Comparison of ENCODE assay signal across 24 cellular contexts in the genomic region with DNA sequence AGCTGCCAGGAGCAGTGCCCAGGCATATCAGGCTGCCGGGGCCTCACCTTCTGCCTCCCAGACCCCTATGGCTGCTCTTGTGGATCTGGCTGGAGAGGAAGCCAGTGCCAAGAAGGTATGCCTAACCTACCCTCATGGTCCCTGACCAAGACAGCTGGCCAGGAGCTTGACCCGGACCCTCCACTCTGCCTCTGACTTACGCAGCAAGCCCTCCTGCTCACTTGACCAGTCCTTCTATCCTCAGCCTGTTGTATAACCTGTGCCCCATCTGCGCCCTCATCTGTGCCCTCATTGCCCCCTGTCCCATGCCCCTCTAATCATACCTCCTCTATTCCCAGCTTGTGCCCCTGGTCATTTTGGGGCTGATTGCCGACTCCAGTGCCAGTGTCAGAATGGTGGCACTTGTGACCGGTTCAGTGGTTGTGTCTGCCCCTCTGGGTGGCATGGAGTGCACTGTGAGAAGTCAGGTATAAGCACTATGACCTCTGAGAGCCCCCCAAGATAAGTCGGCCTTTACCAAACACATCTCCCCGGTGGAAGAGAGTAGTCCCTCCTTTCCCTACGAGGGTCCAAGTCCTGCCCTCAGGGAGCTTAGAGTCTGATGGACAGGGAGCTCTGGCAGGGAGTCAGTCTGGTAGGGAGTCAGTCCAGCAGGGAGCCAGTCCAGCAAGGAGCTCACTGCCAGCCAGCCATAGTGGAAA. TPM values are rescaled to one million over a fixed set of nuclear protein-coding genes. Genes with fewer than 3 reads are reported as not detected.
DNase-seq lines count a peak whose midpoint lies in the region; ATAC-seq, FAIRE-seq and TF ChIP-seq lines count a peak whose summit lies in the region.
"Had no signal": no experiment of that assay in that cellular context is flagged by ENCODE, and none has a peak within 500 bp of the region (broad histone marks: within the 10 kb centered on the region; RNA-seq: fewer than 3 reads in every experiment).

No MANE protein-coding gene starts in this region.

- H3K4me3 ChIP-seq in K562 (no peak overlapping the region), lower lobe of right lung (no peak overlapping the region), sigmoid colon (no peak overlapping the region), upper lobe of right lung (no peak overlapping the region)
- H3K4me3 ChIP-seq: A549; BLaER1 treated with 17β-estradiol and CSF1 and Interleukin-3, amounts not matched to agents 10 nM and 100 nM; GM23248; SK-N-MC had no signal

- in situ Hi-C loops in K562 (cut with MboI): no loop called here

- no peak for TF ChIP-seq POLR2A in K562 (conservative IDR thresholded peaks at IDR 0.05)
- no peak for TF ChIP-seq POLR2A in sigmoid colon (IDR thresholded peaks at IDR 0.05)

- TF ChIP-seq EP300 in K562 (IDR thresholded peaks at IDR 0.05; ENCODE audit: low read length) (no peak), sigmoid colon (IDR thresholded peaks at IDR 0.05) (no peak)

- TF ChIP-seq CTCF in K562 (IDR thresholded peaks at IDR 0.05 in 2 of 3, conservative IDR thresholded peaks at IDR 0.05 in 1 of 3; ENCODE audit: insufficient read depth in 2 of 3, low read depth in 1 of 3, low read length in 3 of 3): no peak
- no peak for TF ChIP-seq CTCF in lower lobe of right lung (IDR thresholded peaks at IDR 0.05)
- no peak for TF ChIP-seq CTCF in sigmoid colon (IDR thresholded peaks at IDR 0.05)
- no peak for TF ChIP-seq CTCF in upper lobe of right lung (IDR thresholded peaks at IDR 0.05)

- H4K20me1 ChIP-seq in K562 (replicated peaks; ENCODE audit: control insufficient read depth, insufficient read depth, low read length): peaks cover 1% of the 10 kb centered on the region; the same call in 1 of the 2 replicates
- H4K20me1 ChIP-seq: BLaER1 treated with 17β-estradiol and CSF1 and Interleukin-3, amounts not matched to agents 10 nM and 100 nM had no signal

- no peak overlapping the region for H3K4me2 ChIP-seq in K562 (ENCODE audit: insufficient read depth, low read length)
- H3K4me2 ChIP-seq: A549; BLaER1 treated with 17β-estradiol and CSF1 and Interleukin-3, amounts not matched to agents 10 nM and 100 nM had no signal

- no peaks in the 10 kb centered on the region for H3K9me1 ChIP-seq in K562 (ENCODE audit: control insufficient read depth, insufficient read depth, low read length)

- H3K79me2 ChIP-seq in K562 (ENCODE audit: control insufficient read depth, insufficient read depth, low read length): no peaks in the 10 kb centered on the region

- FAIRE-seq in K562 (lab: Jason Lieb, UNC): no peak
- FAIRE-seq: A549, D721Med, G401.6 had no signal

- ATAC-seq in K562 (no peak), lower lobe of right lung (no peak), upper lobe of right lung (no peak), HG02759 (IDR thresholded peaks at IDR 0.05; ENCODE audit: unreplicated experiment) (no peak)
- ATAC-seq: A549 had no signal

- H3K4me1 ChIP-seq in K562 (replicated peaks in 1 of 2; ENCODE audit: control insufficient read depth in 2 of 2, insufficient read depth in 2 of 2, low read length in 2 of 2) (peaks cover 4 to 24% of the 10 kb centered on the region in 2 experiments; a peak in 4 of 5 replicates), lower lobe of right lung (peaks cover 52% of the 10 kb centered on the region), sigmoid colon (peaks cover 0 to 6% (median 2%) of the 10 kb centered on the region in 4 donors), upper lobe of right lung (peaks cover 24% of the 10 kb centered on the region)
- H3K4me1 ChIP-seq: A549 had no signal

- H3K9ac ChIP-seq in K562 (ENCODE audit: insufficient read depth in 1 of 2, low read depth in 2 of 2, low read length in 2 of 2): no peak overlapping the region
- H3K9ac ChIP-seq: BLaER1 treated with 17β-estradiol and CSF1 and Interleukin-3, amounts not matched to agents 10 nM and 100 nM; GM23248 had no signal

- no peak for TF ChIP-seq RAD21 in K562 (CRISPR knock-in tag; conservative IDR thresholded peaks at IDR 0.05 in 1 of 2, IDR thresholded peaks at IDR 0.05 in 1 of 2)

- intact Hi-C loops in K562 (cut with micrococcal nuclease) (no loop called here), lower lobe of right lung (cut with DNase I) (no loop called here), sigmoid colon (cut with DNase I) (no loop called here), upper lobe of right lung (cut with DNase I) (no loop called here)

- H3K27ac ChIP-seq in K562 (ENCODE audit: extremely low read depth, low read depth, low read length): no peak overlapping the region
- no peak overlapping the region for H3K27ac ChIP-seq in lower lobe of right lung
- H3K27ac ChIP-seq in sigmoid colon: no peak overlapping the region
- no peak overlapping the region for H3K27ac ChIP-seq in upper lobe of right lung
- H3K27ac ChIP-seq: A549; BLaER1 treated with 17β-estradiol and CSF1 and Interleukin-3, amounts not matched to agents 10 nM and 100 nM; GM23248; SK-N-MC had no signal

- WGBS in K562 (ENCODE audit: insufficient coverage, low coverage, missing lambda C conversion rate): 10% methylated on average over 9 of the region's 9 CpGs
- WGBS in sigmoid colon, 2 donors: 92 to 94% methylated on average over 9 of the region's 9 CpGs

- DNase-seq in K562 (ENCODE audit: extremely low read depth in 1 of 4, low spot score in 3 of 4) (no peak), lower lobe of right lung (peak; percentile 24), sigmoid colon (peak; percentile 48), upper lobe of right lung (peak; percentile 46), cerebellum (ENCODE audit: low spot score) (no peak), DMS114 treated with DMSO at 0.1 percent for 48 hours (lab: John Stamatoyannopoulos, UW; ENCODE audit: unreplicated experiment) (no peak)
- DNase-seq: AML-193; CD4-positive, alpha-beta T cell; GM23248; H7; NCI-H1105 treated with DMSO at 0.1 percent for 48 hours; NCI-H446 treated with DMSO at 0.1 percent for 48 hours; NCI-H526; RPMI8226; SIG-M5 had no signal

- CTCF ChIA-PET in K562 (lab: Yijun Ruan, JAX; ENCODE audit: low intra/inter-chr PET ratio): no interaction called here

- no peaks in the 10 kb centered on the region for H3K36me3 ChIP-seq in K562 (ENCODE audit: control insufficient read depth, insufficient read depth, low read length)
- peaks cover 15% of the 10 kb centered on the region for H3K36me3 ChIP-seq in lower lobe of right lung
- no peaks in the 10 kb centered on the region for H3K36me3 ChIP-seq in sigmoid colon
- H3K36me3 ChIP-seq in upper lobe of right lung: no peaks in the 10 kb centered on the region

- H3K27me3 ChIP-seq in K562 (ENCODE audit: control insufficient read depth in 2 of 2, insufficient read depth in 2 of 2, low read length in 2 of 2): peaks cover 21 to 93% of the 10 kb centered on the region in 2 experiments
- no peaks in the 10 kb centered on the region for H3K27me3 ChIP-seq in lower lobe of right lung (ENCODE audit: low read depth)
- no peaks in the 10 kb centered on the region for H3K27me3 ChIP-seq in sigmoid colon
- no peaks in the 10 kb centered on the region for H3K27me3 ChIP-seq in upper lobe of right lung
- H3K27me3 ChIP-seq: BLaER1 treated with 17β-estradiol and CSF1 and Interleukin-3, amounts not matched to agents 10 nM and 100 nM had no signal

- BruUV-seq in K562 (replicated peaks; lab: Mats Ljungman, UMichigan): no TSS peak

- H3K9me3 ChIP-seq in K562 (replicated peaks; ENCODE audit: control insufficient read depth, insufficient read depth, low read depth, low read length) (0 out of 2 replicates have a peak, but pooled peaks cover 2% of the 10 kb centered on the region), lower lobe of right lung (no peaks in the 10 kb centered on the region), sigmoid colon (no peaks in the 10 kb centered on the region), upper lobe of right lung (no peaks in the 10 kb centered on the region)
- H3K9me3 ChIP-seq: A549; BLaER1 treated with 17β-estradiol and CSF1 and Interleukin-3, amounts not matched to agents 10 nM and 100 nM had no signal

- no peak overlapping the region for H2AFZ ChIP-seq in K562 (ENCODE audit: low read depth, low read length)
- H2AFZ ChIP-seq: GM23248 had no signal

- POLR2A ChIA-PET in K562 (lab: Yijun Ruan, JAX): interaction anchor here (1.5 kb wide), 1 partner anchor 37 kb away, joined by 4 read pairs; no protein-coding TSS in a partner anchor

RNA-seq across cellular contexts. Expression of a gene that starts 6.8 kb away (rescaled TPM):
- 0.46 and 3.1 TPM in 2 replicates for total RNA-seq in K562 (2011; cell fraction: chromatin; rRNA removed; ENCODE audit: low replicate concordance)
- total RNA-seq in K562 (2011; cell fraction: nucleolus; rRNA removed): 1.6 and 4.2 TPM in 2 replicates
- 0.81 and 2.3 TPM in 2 replicates for total RNA-seq in K562 (2011; cell fraction: nucleoplasm; rRNA removed)
- total RNA-seq in K562 (2014; rRNA removed): 0.14 and 0.16 TPM in 2 replicates
- not detected in 2 replicates for total RNA-seq in K562 (2014; rRNA removed; fragmentation: Illumina TruSeq; extraction: Trizol)
- 0.04 TPM in 1 of 2 replicates, not detected in the other for total RNA-seq in K562 (2015; rRNA removed; fragmentation: Illumina TruSeq; extraction: Trizol)
- 0.20 and 0.31 TPM in 2 replicates for total RNA-seq in K562 (2021)
- polyA plus RNA-seq in K562 (2011; rRNA removed): 0.32 and 0.49 TPM in 2 replicates
- 0.09 and 1.1 TPM in 2 replicates for polyA plus RNA-seq in K562 (2011; cell fraction: cytosol; rRNA removed)
- polyA plus RNA-seq in K562 (2011; cell fraction: nucleus; rRNA removed): 0.59 and 3.8 TPM in 2 replicates
- polyA plus RNA-seq in K562 (2012): 0.30 and 0.54 TPM in 2 replicates
- 0.07 and 0.17 TPM in 2 replicates for polyA plus RNA-seq in K562 (2014; fragmentation: Illumina TruSeq; extraction: Trizol)
- polyA plus RNA-seq in K562 (2014; fragmentation: Nextera tagmentation; extraction: Ambion mirVana): not detected
- 0.08 and 0.66 TPM in 2 replicates for polyA plus RNA-seq in K562 (2014; rRNA removed)
- polyA minus RNA-seq in K562 (2011; rRNA and poly(A)+ RNA removed): 1.2 TPM in 1 of 2 replicates, not detected in the other
- polyA minus RNA-seq in K562 (2011; cell fraction: cytosol; rRNA and poly(A)+ RNA removed): 1.4 TPM in 1 of 2 replicates, not detected in the other
- polyA minus RNA-seq in K562 (2011; cell fraction: nucleus; rRNA and poly(A)+ RNA removed): 0.67 and 0.94 TPM in 2 replicates
- total RNA-seq in lower lobe of right lung: 48.5 TPM
- total RNA-seq in sigmoid colon: 10 to 100 TPM in 3 of 4 donors, 1 to 10 TPM in 1; 8.8 to 33.8 (median 10.2) TPM
- polyA plus RNA-seq in sigmoid colon: 1 to 10 TPM; 1.2 to 9.5 (median 1.8) TPM
- total RNA-seq in upper lobe of right lung: 59.4 TPM
- 10.6 TPM for total RNA-seq in cerebellum
- total RNA-seq: CD4-positive, alpha-beta T cell; GM23248; HT-29; MCF 10A had no signal
- polyA plus RNA-seq: A549 had no signal

RNA-seq across cellular contexts. Expression of a gene that starts 22.2 kb away (rescaled TPM):
- total RNA-seq in K562 (2011; cell fraction: chromatin; rRNA removed; ENCODE audit: low replicate concordance): not detected in 2 replicates
- not detected in 2 replicates for total RNA-seq in K562 (2011; cell fraction: nucleolus; rRNA removed)
- not detected in 2 replicates for total RNA-seq in K562 (2011; cell fraction: nucleoplasm; rRNA removed)
- total RNA-seq in K562 (2014; rRNA removed): not detected in 2 replicates
- not detected in 2 replicates for total RNA-seq in K562 (2014; rRNA removed; fragmentation: Illumina TruSeq; extraction: Trizol)
- total RNA-seq in K562 (2015; rRNA removed; fragmentation: Illumina TruSeq; extraction: Trizol): not detected in 2 replicates
- total RNA-seq in K562 (2021): not detected in 2 replicates
- not detected in 2 replicates for polyA plus RNA-seq in K562 (2011; rRNA removed)
- polyA plus RNA-seq in K562 (2011; cell fraction: cytosol; rRNA removed): not detected in 2 replicates
- not detected in 2 replicates for polyA plus RNA-seq in K562 (2011; cell fraction: nucleus; rRNA removed)
- polyA plus RNA-seq in K562 (2012): 0.06 TPM in 1 of 2 replicates, not detected in the other
- not detected in 2 replicates for polyA plus RNA-seq in K562 (2014; fragmentation: Illumina TruSeq; extraction: Trizol)
- not detected for polyA plus RNA-seq in K562 (2014; fragmentation: Nextera tagmentation; extraction: Ambion mirVana)
- polyA plus RNA-seq in K562 (2014; rRNA removed): 0.21 TPM in 1 of 2 replicates, not detected in the other
- not detected in 2 replicates for polyA minus RNA-seq in K562 (2011; rRNA and poly(A)+ RNA removed)
- not detected in 2 replicates for polyA minus RNA-seq in K562 (2011; cell fraction: cytosol; rRNA and poly(A)+ RNA removed)
- not detected in 2 replicates for polyA minus RNA-seq in K562 (2011; cell fraction: nucleus; rRNA and poly(A)+ RNA removed)
- 19.1 TPM for total RNA-seq in lower lobe of right lung
- total RNA-seq in sigmoid colon: 1 to 10 TPM in 1 of 4 donors, not detected in 3; 2.1 TPM
- polyA plus RNA-seq in sigmoid colon: 10 to 100 TPM; 44.6 to 68.5 (median 64.3) TPM
- total RNA-seq in upper lobe of right lung: 18.9 TPM
- total RNA-seq in cerebellum: not detected
- total RNA-seq: CD4-positive, alpha-beta T cell; GM23248; LHCN-M2 had no signal
- polyA plus RNA-seq: A549, GM23248 had no signal

RNA-seq across cellular contexts. Expression of a gene that starts 30.0 kb away (rescaled TPM):
- total RNA-seq in K562 (2011; cell fraction: chromatin; rRNA removed; ENCODE audit: low replicate concordance): not detected in 2 replicates
- total RNA-seq in K562 (2011; cell fraction: nucleolus; rRNA removed): not detected in 2 replicates
- not detected in 2 replicates for total RNA-seq in K562 (2011; cell fraction: nucleoplasm; rRNA removed)
- total RNA-seq in K562 (2014; rRNA removed) (not detected in 2 replicates), K562 (2014; rRNA removed; fragmentation: Illumina TruSeq; extraction: Trizol) (not detected in 2 replicates), K562 (2015; rRNA removed; fragmentation: Illumina TruSeq; extraction: Trizol) (not detected in 2 replicates), K562 (2021) (not detected in 2 replicates), lower lobe of right lung (0.65 TPM), sigmoid colon (not detected), upper lobe of right lung (0.61 TPM), cerebellum (not detected)
- polyA plus RNA-seq in K562 (2011; rRNA removed) (not detected in 2 replicates), K562 (2014; fragmentation: Illumina TruSeq; extraction: Trizol) (not detected in 2 replicates), K562 (2014; fragmentation: Nextera tagmentation; extraction: Ambion mirVana) (not detected), K562 (2014; rRNA removed) (not detected in 2 replicates), sigmoid colon (not detected)
- polyA plus RNA-seq in K562 (2011; cell fraction: cytosol; rRNA removed): not detected in 2 replicates
- polyA plus RNA-seq in K562 (2011; cell fraction: nucleus; rRNA removed): not detected in 2 replicates
- polyA plus RNA-seq in K562 (2012): not detected in 2 replicates
- not detected in 2 replicates for polyA minus RNA-seq in K562 (2011; rRNA and poly(A)+ RNA removed)
- polyA minus RNA-seq in K562 (2011; cell fraction: cytosol; rRNA and poly(A)+ RNA removed): not detected in 2 replicates
- polyA minus RNA-seq in K562 (2011; cell fraction: nucleus; rRNA and poly(A)+ RNA removed): not detected in 2 replicates
- total RNA-seq: CD4-positive, alpha-beta T cell; GM23248; H7; LHCN-M2; MCF 10A had no signal
- polyA plus RNA-seq: A549, GM23248 had no signal

RNA-seq across cellular contexts. Expression of a gene that starts 37.8 kb away (rescaled TPM):
- 0.21 and 0.30 TPM in 2 replicates for total RNA-seq in K562 (2011; cell fraction: chromatin; rRNA removed; ENCODE audit: low replicate concordance)
- total RNA-seq in K562 (2011; cell fraction: nucleolus; rRNA removed): 0.33 and 0.53 TPM in 2 replicates
- 0.37 and 0.76 TPM in 2 replicates for total RNA-seq in K562 (2011; cell fraction: nucleoplasm; rRNA removed)
- total RNA-seq in K562 (2014; rRNA removed) (not detected in 2 replicates), K562 (2014; rRNA removed; fragmentation: Illumina TruSeq; extraction: Trizol) (not detected in 2 replicates), K562 (2015; rRNA removed; fragmentation: Illumina TruSeq; extraction: Trizol) (not detected in 2 replicates), K562 (2021) (0.45 TPM in 1 of 2 replicates, not detected in the other), lower lobe of right lung (197 TPM), sigmoid colon (not detected), upper lobe of right lung (188 TPM), cerebellum (1.3 TPM)
- polyA plus RNA-seq in K562 (2011; rRNA removed) (0.08 and 0.35 TPM in 2 replicates), K562 (2014; fragmentation: Illumina TruSeq; extraction: Trizol) (0.07 TPM in 1 of 2 replicates, not detected in the other), K562 (2014; fragmentation: Nextera tagmentation; extraction: Ambion mirVana) (not detected), K562 (2014; rRNA removed) (0.67 TPM in 1 of 2 replicates, not detected in the other), sigmoid colon (10 to 100 TPM; 29.4 to 41.7 (median 29.6) TPM)
- polyA plus RNA-seq in K562 (2011; cell fraction: cytosol; rRNA removed): 0.42 and 0.58 TPM in 2 replicates
- 1.0 and 1.2 TPM in 2 replicates for polyA plus RNA-seq in K562 (2011; cell fraction: nucleus; rRNA removed)
- 0.13 and 1.1 TPM in 2 replicates for polyA plus RNA-seq in K562 (2012)
- not detected in 2 replicates for polyA minus RNA-seq in K562 (2011; rRNA and poly(A)+ RNA removed)
- not detected in 2 replicates for polyA minus RNA-seq in K562 (2011; cell fraction: cytosol; rRNA and poly(A)+ RNA removed)
- not detected in 2 replicates for polyA minus RNA-seq in K562 (2011; cell fraction: nucleus; rRNA and poly(A)+ RNA removed)
- total RNA-seq: CD4-positive, alpha-beta T cell; GM23248; LHCN-M2 had no signal
- polyA plus RNA-seq: A549, GM23248 had no signal

RNA-seq across cellular contexts. Expression of a gene that starts 51.2 kb away (rescaled TPM):
- total RNA-seq in K562 (2011; cell fraction: chromatin; rRNA removed; ENCODE audit: low replicate concordance): 81.3 and 180 TPM in 2 replicates
- 147 and 157 TPM in 2 replicates for total RNA-seq in K562 (2011; cell fraction: nucleolus; rRNA removed)
- 103 and 116 TPM in 2 replicates for total RNA-seq in K562 (2011; cell fraction: nucleoplasm; rRNA removed)
- total RNA-seq in K562 (2014; rRNA removed) (183 and 244 TPM in 2 replicates), K562 (2014; rRNA removed; fragmentation: Illumina TruSeq; extraction: Trizol) (94.5 and 106 TPM in 2 replicates), K562 (2015; rRNA removed; fragmentation: Illumina TruSeq; extraction: Trizol) (121 and 131 TPM in 2 replicates), K562 (2021) (212 and 224 TPM in 2 replicates), lower lobe of right lung (2.4 TPM), sigmoid colon (1 to 10 TPM in 2 of 4 donors, under 1 TPM in 2; 0.66 to 3.4 (median 1.2) TPM), upper lobe of right lung (1.8 TPM), cerebellum (14.2 TPM)
- polyA plus RNA-seq in K562 (2011; rRNA removed) (92.8 and 173 TPM in 2 replicates), K562 (2014; fragmentation: Illumina TruSeq; extraction: Trizol) (178 and 197 TPM in 2 replicates), K562 (2014; fragmentation: Nextera tagmentation; extraction: Ambion mirVana) (10 to 100 TPM; 45.2 to 70.6 TPM), K562 (2014; rRNA removed) (141 and 146 TPM in 2 replicates), sigmoid colon (10 to 100 TPM; 11.4 to 65.7 (median 17.1) TPM)
- polyA plus RNA-seq in K562 (2011; cell fraction: cytosol; rRNA removed): 185 and 280 TPM in 2 replicates
- 254 and 290 TPM in 2 replicates for polyA plus RNA-seq in K562 (2011; cell fraction: nucleus; rRNA removed)
- 207 and 277 TPM in 2 replicates for polyA plus RNA-seq in K562 (2012)
- 115 and 154 TPM in 2 replicates for polyA minus RNA-seq in K562 (2011; rRNA and poly(A)+ RNA removed)
- 157 and 191 TPM in 2 replicates for polyA minus RNA-seq in K562 (2011; cell fraction: cytosol; rRNA and poly(A)+ RNA removed)
- 40.5 and 60.9 TPM in 2 replicates for polyA minus RNA-seq in K562 (2011; cell fraction: nucleus; rRNA and poly(A)+ RNA removed)

Comparison
In these comparisons a context has a peak if more than half of its experiments do, and no peak if none do; other contexts are left out.
1. DNase-seq: peak in lower lobe of right lung (single experiment), sigmoid colon (single experiment) and upper lobe of right lung (single experiment); none in K562 (0 of 4), cerebellum (single experiment) and DMS114 treated with DMSO at 0.1 percent for 48 hours (single experiment).